In the genomic region with DNA sequence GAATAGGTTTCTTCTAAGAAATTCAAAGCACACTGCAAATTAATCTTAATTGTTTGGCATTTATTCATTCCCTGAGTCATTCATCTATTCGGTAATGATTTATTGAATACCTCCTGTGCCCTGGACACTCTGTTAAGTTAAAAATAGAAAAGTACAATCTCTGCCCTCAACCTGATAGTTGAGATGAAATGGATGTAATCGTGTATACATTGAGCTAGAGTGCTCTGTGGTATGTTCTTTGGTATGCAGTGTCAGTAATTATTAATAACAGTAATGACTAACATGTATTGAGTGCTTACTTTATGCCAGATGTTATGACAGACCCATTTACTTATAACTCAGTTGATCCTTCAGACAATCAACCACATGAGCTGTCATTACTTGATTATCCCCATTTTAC, we compare ENCODE assay signal across 9 cellular contexts.
"Had no signal": no experiment of that assay in that cellular context is flagged by ENCODE, and none has a peak within 500 bp of the region (broad histone marks: within the 10 kb centered on the region; RNA-seq: fewer than 3 reads in every experiment).

No MANE protein-coding gene starts in this region.

- H3K9ac ChIP-seq: GM23248 had no signal

- H3K9me3 ChIP-seq: HAP-1 had no signal

- H3K27me3 Mint-ChIP-seq: IgD-negative memory B cell had no signal

- H2AFZ ChIP-seq: GM23248 had no signal

- H3K9me3 Mint-ChIP-seq: HFFc6, IgD-negative memory B cell had no signal

- H3K4me1 ChIP-seq: HAP-1 had no signal

- DNase-seq: GM23248, GOT3, H7, HFFc6 had no signal

- H3K27ac ChIP-seq: GM23248, HL-60 had no signal

- ATAC-seq: HCT116, HepG2 had no signal

- H3K4me3 Mint-ChIP-seq: HFFc6, IgD-negative memory B cell had no signal

- H3K27ac Mint-ChIP-seq: HFFc6, IgD-negative memory B cell had no signal

- FAIRE-seq: HepG2 had no signal

- H3K4me3 ChIP-seq: GM23248, HAP-1 had no signal
